Comparison of ENCODE assay signal across 1 cellular context in the genomic region with DNA sequence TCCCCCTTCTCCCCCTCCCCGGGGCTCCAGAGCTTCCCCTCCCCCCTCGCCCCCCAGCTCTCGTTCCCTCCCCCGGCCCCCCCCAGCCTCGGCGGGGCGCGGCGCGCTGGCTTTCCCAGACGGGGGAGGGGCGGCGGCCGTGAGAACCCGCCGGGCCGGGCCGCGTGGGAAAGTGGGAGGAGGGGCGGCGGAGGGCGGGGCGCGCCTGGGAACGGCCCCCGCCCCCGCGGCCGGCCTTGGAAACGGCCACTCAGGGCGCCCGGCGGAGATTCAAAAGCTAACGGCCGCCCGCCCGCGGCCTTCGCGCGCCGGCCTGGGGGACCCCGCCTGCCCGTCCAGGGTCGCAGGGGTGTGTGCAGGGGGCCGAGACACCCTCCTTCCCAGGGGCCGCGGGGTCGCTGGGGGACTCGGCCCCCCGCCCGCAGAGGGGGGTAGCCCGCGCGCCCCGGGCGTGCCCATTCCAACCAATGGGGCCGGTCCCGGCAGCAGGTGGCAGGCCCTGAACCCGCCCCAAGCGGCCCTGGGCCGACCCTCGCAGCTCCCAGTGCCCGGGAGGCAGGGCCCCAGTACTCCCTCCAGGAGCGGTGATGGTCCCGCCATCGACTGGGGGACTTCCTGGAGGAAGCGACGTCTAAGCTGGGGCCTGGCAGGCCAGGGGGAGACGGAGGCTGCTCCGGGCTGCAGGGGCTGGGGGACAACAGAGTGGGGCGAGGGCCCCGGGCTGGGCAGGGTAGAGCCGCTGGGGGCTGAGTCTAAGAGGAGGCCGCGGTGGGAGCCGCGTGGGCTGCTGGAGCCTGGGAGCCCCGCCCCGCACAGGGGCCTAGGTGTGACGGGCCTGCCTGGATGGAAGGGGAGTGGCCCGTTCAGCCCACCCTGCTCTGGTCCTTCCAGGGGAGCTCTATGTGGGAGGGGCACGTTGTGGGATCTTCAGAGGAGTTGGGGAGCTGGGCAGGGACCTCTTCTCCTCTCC.
TF ChIP-seq lines count a peak whose summit lies in the region.

No MANE protein-coding gene starts in this region.

TF ChIP-seq in HCT116, 20 proteins besides CTCF, POLR2A, EP300 and RAD21:
- TF ChIP-seq REST (IDR thresholded peaks at IDR 0.05; ENCODE audit: low read depth) (no peak), EGR1 (IDR thresholded peaks at IDR 0.05; ENCODE audit: low read depth) (no peak), CEBPB (IDR thresholded peaks at IDR 0.05; ENCODE audit: low read depth) (no peak), YY1 (IDR thresholded peaks at IDR 0.05; ENCODE audit: extremely low read depth, insufficient replicate concordance, low read depth, low read length) (no peak), POLR2AphosphoS5 (IDR thresholded peaks at IDR 0.05; ENCODE audit: low read depth, low read length) (no peak), MAX (IDR thresholded peaks at IDR 0.05) (no peak), SIN3A (IDR thresholded peaks at IDR 0.05; ENCODE audit: low read depth) (no peak), ZNF274 (IDR thresholded peaks at IDR 0.05; ENCODE audit: low read depth, low read length) (no peak), TCF7L2 (IDR thresholded peaks at IDR 0.05; ENCODE audit: borderline replicate concordance, extremely low read depth, insufficient read depth, insufficient read length) (peak; percentile 28), ELF1 (IDR thresholded peaks at IDR 0.05; ENCODE audit: borderline replicate concordance, low read depth) (no peak), EZH2phosphoT487 (IDR thresholded peaks at IDR 0.05; ENCODE audit: borderline replicate concordance) (no peak), ATF3 (IDR thresholded peaks at IDR 0.05) (no peak), SP1 (IDR thresholded peaks at IDR 0.05; ENCODE audit: low read depth) (no peak), ZFX (IDR thresholded peaks at IDR 0.05) (peak; percentile 39; the same call in 1 of the 2 replicates), CBX3 (IDR thresholded peaks at IDR 0.05; ENCODE audit: low read depth) (no peak), JUND (IDR thresholded peaks at IDR 0.05) (no peak)
